Comparison of ENCODE assay signal across 13 cellular contexts in genomic region chr11:8694137-8694536, GRCh38. TPM values are rescaled to one million over a fixed set of nuclear protein-coding genes. Genes with fewer than 3 reads are reported as not detected.
DNase-seq lines count a peak whose midpoint lies in the region; ATAC-seq, FAIRE-seq and TF ChIP-seq lines count a peak whose summit lies in the region.
"Had no signal": no experiment of that assay in that cellular context is flagged by ENCODE, and none has a peak within 500 bp of the region (broad histone marks: within the 10 kb centered on the region; RNA-seq: fewer than 3 reads in every experiment).

No MANE protein-coding gene starts in this region.

- CTCF ChIA-PET in GM10248 (lab: Yijun Ruan, JAX), result no interaction called here
- CTCF ChIA-PET in T-cell (lab: Charles Lee), result no interaction called here

- no peaks in the 10 kb centered on the region for H3K9me3 ChIP-seq in astrocyte (ENCODE audit: insufficient read depth, low read depth, low read length)
- H3K9me3 ChIP-seq in osteoblast (ENCODE audit: low read depth, low read length), result no peaks in the 10 kb centered on the region
- H3K9me3 ChIP-seq: testis had no signal

- H3K79me2 ChIP-seq in astrocyte (ENCODE audit: insufficient read depth, low read length) (peaks cover 13% of the 10 kb centered on the region), osteoblast (ENCODE audit: insufficient read depth, low read length) (peaks cover 4% of the 10 kb centered on the region)

- H3K4me3 ChIP-seq in astrocyte (ENCODE audit: insufficient read depth, low read depth, low read length), result no peak overlapping the region
- H3K4me3 ChIP-seq in osteoblast (ENCODE audit: insufficient read depth, low read length), result no peak overlapping the region
- H3K4me3 ChIP-seq: lung, testis had no signal

- peak; percentile 82 for DNase-seq in D721Med (ENCODE audit: insufficient read length, low spot score)
- DNase-seq in HFFc6, result no peak
- no peak for DNase-seq in astrocyte (ENCODE audit: low read depth)
- DNase-seq in osteoblast (ENCODE audit: insufficient read length, low spot score, missing footprints), result no peak
- DNase-seq in GM10248 (ENCODE audit: extremely low spot score), result no peak
- no peak for DNase-seq in DMS79 treated with DMSO at 0.1 percent for 48 hours (lab: John Stamatoyannopoulos, UW)
- no peak for DNase-seq in T-cell
- DNase-seq: cortex of kidney; naive thymus-derived CD8-positive, alpha-beta T cell; NCI-H774; retina; testis had no signal

- peaks cover 85% of the 10 kb centered on the region for H3K36me3 Mint-ChIP-seq in HFFc6 (ENCODE audit: low read depth)
- peaks cover 57% of the 10 kb centered on the region for H3K36me3 Mint-ChIP-seq in astrocyte (ENCODE audit: low read depth, unreplicated experiment)
- peaks cover 13% of the 10 kb centered on the region for H3K36me3 Mint-ChIP-seq in T-cell

- ATAC-seq in T-cell (replicated peaks in 1 of 4), result no peak
- ATAC-seq: naive thymus-derived CD8-positive, alpha-beta T cell had no signal

- H3K27ac ChIP-seq in astrocyte (ENCODE audit: low read depth, low read length), result no peak overlapping the region
- peak overlapping the region; percentile 80 for H3K27ac ChIP-seq in osteoblast (ENCODE audit: low read depth, low read length)

- H3K9ac ChIP-seq in astrocyte (ENCODE audit: low read length), result no peak overlapping the region

- no peak for TF ChIP-seq CTCF in D721Med (IDR thresholded peaks at IDR 0.05; ENCODE audit: insufficient read depth, missing control alignments)
- TF ChIP-seq CTCF in HFFc6 (IDR thresholded peaks at IDR 0.05), result no peak
- no peak for TF ChIP-seq CTCF in astrocyte (IDR thresholded peaks at IDR 0.05; ENCODE audit: insufficient read depth, low read depth, low read length)
- no peak for TF ChIP-seq CTCF in osteoblast (IDR thresholded peaks at IDR 0.05; ENCODE audit: extremely low read depth, low read depth, low read length)
- no peak for TF ChIP-seq CTCF in GM10248 (IDR thresholded peaks at IDR 0.05; ENCODE audit: control extremely low read depth, extremely low read depth, low read depth, missing control alignments)

- no peak overlapping the region for H3K4me2 ChIP-seq in astrocyte (ENCODE audit: low read length)
- no peak overlapping the region for H3K4me2 ChIP-seq in osteoblast (ENCODE audit: insufficient read depth, low read length)

- H3K4me1 ChIP-seq in astrocyte (ENCODE audit: insufficient read depth, low read length), result peaks cover 11% of the 10 kb centered on the region
- peaks cover 27% of the 10 kb centered on the region for H3K4me1 ChIP-seq in osteoblast (ENCODE audit: insufficient read depth, low read length)

- FAIRE-seq in D721Med (lab: Jason Lieb, UNC) (peak; percentile 96), astrocyte (lab: Jason Lieb, UNC) (no peak)

- H2AFZ ChIP-seq in astrocyte (ENCODE audit: low read depth, low read length), result no peak overlapping the region
- H2AFZ ChIP-seq in osteoblast (ENCODE audit: low read length), result no peak overlapping the region

- H3K4me3 Mint-ChIP-seq in HFFc6, result no peak overlapping the region
- no peak overlapping the region for H3K4me3 Mint-ChIP-seq in astrocyte (ENCODE audit: unreplicated experiment)
- no peak overlapping the region for H3K4me3 Mint-ChIP-seq in T-cell
- H3K4me3 Mint-ChIP-seq: naive thymus-derived CD8-positive, alpha-beta T cell had no signal

- POLR2A ChIA-PET in GM10248 (lab: Yijun Ruan, JAX), result no interaction called here
- POLR2A ChIA-PET in T-cell (lab: Charles Lee), result no interaction called here

- H3K27me3 ChIP-seq in astrocyte (ENCODE audit: insufficient read depth, low read length), result no peaks in the 10 kb centered on the region
- H3K27me3 ChIP-seq in osteoblast (ENCODE audit: insufficient read depth, low read length), result no peaks in the 10 kb centered on the region
- H3K27me3 ChIP-seq: testis had no signal

- peaks cover 16% of the 10 kb centered on the region for H3K27me3 Mint-ChIP-seq in HFFc6 (ENCODE audit: insufficient read depth)
- no peaks in the 10 kb centered on the region for H3K27me3 Mint-ChIP-seq in astrocyte (ENCODE audit: low read depth, unreplicated experiment)
- no peaks in the 10 kb centered on the region for H3K27me3 Mint-ChIP-seq in T-cell
- H3K27me3 Mint-ChIP-seq: naive thymus-derived CD8-positive, alpha-beta T cell had no signal

- peaks cover 56% of the 10 kb centered on the region for H3K36me3 ChIP-seq in astrocyte (ENCODE audit: insufficient read depth, low read length)
- H3K36me3 ChIP-seq in osteoblast (ENCODE audit: insufficient read depth, low read length), result peaks cover 78% of the 10 kb centered on the region

- H3K9me3 Mint-ChIP-seq in HFFc6 (no peaks in the 10 kb centered on the region), astrocyte (ENCODE audit: unreplicated experiment) (no peaks in the 10 kb centered on the region), T-cell (no peaks in the 10 kb centered on the region)
- H3K9me3 Mint-ChIP-seq: naive thymus-derived CD8-positive, alpha-beta T cell had no signal

- peak overlapping the region; percentile 8 for H3K27ac Mint-ChIP-seq in HFFc6
- peak overlapping the region; percentile 75 for H3K27ac Mint-ChIP-seq in astrocyte (ENCODE audit: unreplicated experiment)
- H3K27ac Mint-ChIP-seq in T-cell, result no peak overlapping the region

- H3K4me1 Mint-ChIP-seq in HFFc6 (ENCODE audit: low read depth) (peaks cover 27% of the 10 kb centered on the region), astrocyte (ENCODE audit: low read depth, unreplicated experiment) (peaks cover 15% of the 10 kb centered on the region), T-cell (peaks cover 10 to 12% (median 11%) of the 10 kb centered on the region in 3 donors)

- no peaks in the 10 kb centered on the region for H4K20me1 ChIP-seq in astrocyte (ENCODE audit: insufficient read depth, low read length)
- no peaks in the 10 kb centered on the region for H4K20me1 ChIP-seq in osteoblast (ENCODE audit: insufficient read depth, low read length)

RNA-seq across cellular contexts. Expression of gene RPL27A, which starts 11.5 kb away (rescaled TPM):
- total RNA-seq in HFFc6 (2021; fragmentation: NEBNext Ultra II Directional; extraction: Animal tissue kit (Norgen Biotek cat#: 25700)), result 1,000 to 10,000 TPM in 4 of 6 experiments, 100 to 1,000 TPM in 2; 973 to 1,209 (median 1,069) TPM
- total RNA-seq in astrocyte (573 and 682 TPM in 2 replicates), osteoblast (710 and 869 TPM in 2 replicates), T-cell (1,000 to 10,000 TPM; 1,339 to 2,234 (median 1,487) TPM)

RNA-seq across cellular contexts. Expression of gene TRIM66, which starts 11.7 kb away (rescaled TPM):
- total RNA-seq in HFFc6 (2021; fragmentation: NEBNext Ultra II Directional; extraction: Animal tissue kit (Norgen Biotek cat#: 25700)), result 1 to 10 TPM; 4.5 to 6.9 (median 5.6) TPM
- total RNA-seq in astrocyte (7.3 and 8.8 TPM in 2 replicates), osteoblast (9.0 and 10.9 TPM in 2 replicates), T-cell (10 to 100 TPM; 17.9 to 23.5 (median 23.4) TPM)

Comparison
In these comparisons a context has a peak if more than half of its experiments do, and no peak if none do; other contexts are left out.
1. H3K27ac Mint-ChIP-seq: peak in HFFc6 (single experiment) and astrocyte (single experiment); none in T-cell (0 of 2).